Comparison of ENCODE assay signal across 11 cellular contexts in the genomic region with DNA sequence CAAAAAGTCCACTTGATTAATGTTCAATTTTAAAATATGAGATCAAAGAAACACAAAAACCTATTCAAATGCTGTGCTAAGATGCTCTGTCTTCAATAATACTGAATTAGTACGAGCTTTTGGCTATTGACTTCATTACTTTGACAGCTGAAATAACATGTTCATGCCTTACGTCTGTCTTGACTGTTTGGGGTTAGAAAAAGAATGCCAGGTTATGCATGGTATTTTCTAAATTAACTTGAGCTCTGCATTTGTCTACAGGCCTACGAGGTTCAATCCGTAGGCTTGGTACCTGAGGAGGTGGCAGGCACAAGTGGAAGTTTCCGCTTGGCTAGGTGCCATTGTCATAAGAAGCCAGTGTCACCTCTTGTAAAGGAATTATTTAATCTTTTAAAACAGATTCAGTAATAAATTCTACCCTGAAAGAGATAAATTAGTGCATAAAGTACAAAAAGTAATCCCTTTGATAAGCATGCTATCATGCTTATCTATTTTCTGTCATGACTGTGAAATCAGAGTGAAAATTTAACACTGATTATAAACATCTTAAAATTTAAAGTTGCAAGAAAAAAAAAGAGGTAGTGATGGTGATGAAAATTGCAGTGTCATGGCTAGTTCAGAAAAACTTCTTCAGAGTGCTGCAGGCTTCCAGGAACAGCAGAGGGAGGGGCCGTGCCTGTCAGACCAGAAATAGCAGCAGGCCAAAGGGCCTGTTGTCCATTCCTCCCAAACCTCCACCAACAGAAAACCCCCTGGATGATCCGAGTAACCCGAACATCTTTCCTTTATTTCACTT.
DNase-seq lines count a peak whose midpoint lies in the region; ATAC-seq, FAIRE-seq and TF ChIP-seq lines count a peak whose summit lies in the region.
"Had no signal": no experiment of that assay in that cellular context is flagged by ENCODE, and none has a peak within 500 bp of the region (broad histone marks: within the 10 kb centered on the region; RNA-seq: fewer than 3 reads in every experiment).

No MANE protein-coding gene starts in this region.

- H3K4me2 ChIP-seq in IMR-90 (ENCODE audit: low read depth, low read length), result no peak overlapping the region

- H3K4me3 ChIP-seq in IMR-90 (ENCODE audit: insufficient read depth, low read depth, low read length) (no peak overlapping the region), bronchial epithelial cell (ENCODE audit: low read depth, low read length) (no peak overlapping the region), stomach smooth muscle (ENCODE audit: low read length in 2 of 2) (no peak overlapping the region)

- H3K27me3 ChIP-seq in IMR-90 (ENCODE audit: control insufficient read depth, insufficient read depth, low read length), result no peaks in the 10 kb centered on the region
- H3K27me3 ChIP-seq in bronchial epithelial cell (ENCODE audit: control insufficient read depth, insufficient read depth, low read length), result no peaks in the 10 kb centered on the region
- no peaks in the 10 kb centered on the region for H3K27me3 ChIP-seq in stomach smooth muscle (ENCODE audit: control insufficient read depth in 1 of 2, insufficient read depth in 2 of 2, low read length in 2 of 2)

- no peak overlapping the region for H4K91ac ChIP-seq in IMR-90 (ENCODE audit: insufficient read depth, low read depth, low read length)

- no peaks in the 10 kb centered on the region for H3K4me1 ChIP-seq in IMR-90 (ENCODE audit: control insufficient read depth, insufficient read depth, low read length)
- H3K4me1 ChIP-seq in stomach smooth muscle (ENCODE audit: control insufficient read depth, insufficient read depth, low read length), result peaks cover 13% of the 10 kb centered on the region

- CTCF ChIA-PET in IMR-90 (lab: Yijun Ruan, JAX), result no interaction called here

- no peak for ATAC-seq in IMR-90 (ENCODE audit: low read depth)
- peak; percentile 31 for ATAC-seq in left lobe of liver
- no peak for ATAC-seq in GM21423 (IDR thresholded peaks at IDR 0.05; ENCODE audit: unreplicated experiment)

- in situ Hi-C loops in IMR-90 (cut with MboI; ENCODE audit: low sequenced_read_pairs) (no loop called here), ACHN (cut with HindIII; ENCODE audit: low pct_ligation_motif_present, low pct_unique_long_range_greater_than_20kb, low sequenced_read_pairs) (no loop called here)

- intact Hi-C loops in IMR-90 (cut with micrococcal nuclease), result loop anchor here (10.0 kb wide), 1 partner anchor 71 kb away; no protein-coding TSS in a partner anchor

- no peak overlapping the region for H3K4ac ChIP-seq in IMR-90 (ENCODE audit: low read depth, low read length)

- H3K56ac ChIP-seq in IMR-90 (ENCODE audit: extremely low read depth, insufficient read depth, low read length), result no peak overlapping the region

- H2BK15ac ChIP-seq in IMR-90 (ENCODE audit: low read depth, low read length), result no peak overlapping the region

- TF ChIP-seq POLR2A in IMR-90 (IDR thresholded peaks at IDR 0.05; ENCODE audit: low read depth, low read length), result no peak

- no TSS peak for BruUV-seq in IMR-90 (replicated peaks; lab: Mats Ljungman, UMichigan)

- H2BK120ac ChIP-seq in IMR-90 (ENCODE audit: low read depth, low read length), result no peak overlapping the region

- no peak overlapping the region for H4K5ac ChIP-seq in IMR-90 (ENCODE audit: low read depth, low read length)

- H2AFZ ChIP-seq in IMR-90 (replicated peaks; ENCODE audit: low read length, poor library complexity), result no peak overlapping the region

- H3K9me3 ChIP-seq in IMR-90 (ENCODE audit: control insufficient read depth, insufficient read depth, low read length) (peaks cover 4% of the 10 kb centered on the region), stomach smooth muscle (ENCODE audit: control insufficient read depth in 2 of 2, low read length in 2 of 2) (no peaks in the 10 kb centered on the region)

- no peak overlapping the region for H2AK5ac ChIP-seq in IMR-90 (ENCODE audit: low read depth, low read length)

- H2AK9ac ChIP-seq in IMR-90 (replicated peaks; ENCODE audit: low read depth, low read length, poor library complexity), result no peak overlapping the region

- no peaks in the 10 kb centered on the region for H3K9me1 ChIP-seq in IMR-90 (ENCODE audit: insufficient read depth, low read length)

- no peak for TF ChIP-seq CTCF in IMR-90 (conservative IDR thresholded peaks at IDR 0.05; ENCODE audit: low read depth, low read length)
- no peak for TF ChIP-seq CTCF in bronchial epithelial cell (IDR thresholded peaks at IDR 0.05; ENCODE audit: insufficient read depth, low read length, severe bottlenecking)

- no peak for TF ChIP-seq RAD21 in IMR-90 (IDR thresholded peaks at IDR 0.05; ENCODE audit: low read length)

- no peak overlapping the region for H2BK5ac ChIP-seq in IMR-90 (ENCODE audit: low read depth, low read length, poor library complexity, severe bottlenecking)

- no peak overlapping the region for H3K18ac ChIP-seq in IMR-90 (ENCODE audit: low read depth, low read length)

- no peaks in the 10 kb centered on the region for H3K79me1 ChIP-seq in IMR-90 (ENCODE audit: low read depth in 1 of 2, low read length in 2 of 2)

- H2BK20ac ChIP-seq in IMR-90 (ENCODE audit: low read depth, low read length), result no peak overlapping the region

- no CpG with 5 or more reads among the region's 8 CpGs for WGBS in IMR-90 (ENCODE audit: extremely low coverage in 2 of 2, insufficient read length in 1 of 2), 2 experiments

- POLR2A ChIA-PET in IMR-90 (lab: Charles Lee; ENCODE audit: unreplicated experiment), result no interaction called here

- no peaks in the 10 kb centered on the region for H4K20me1 ChIP-seq in IMR-90 (ENCODE audit: insufficient read depth, low read length)

- H3K9ac ChIP-seq in IMR-90 (ENCODE audit: low read depth, low read length) (no peak overlapping the region), stomach smooth muscle (ENCODE audit: low read length in 2 of 2) (peak overlapping the region in 1 of 2 donors; percentile 43)

- H3K14ac ChIP-seq in IMR-90 (replicated peaks; ENCODE audit: low read depth, low read length), result no peak overlapping the region

- H3K36me3 ChIP-seq in IMR-90 (ENCODE audit: control insufficient read depth, insufficient read depth, low read length) (no peaks in the 10 kb centered on the region), bronchial epithelial cell (ENCODE audit: control insufficient read depth, insufficient read depth, low read length) (no peaks in the 10 kb centered on the region), stomach smooth muscle (ENCODE audit: control insufficient read depth in 2 of 2, insufficient read depth in 2 of 2, low read length in 2 of 2) (no peaks in the 10 kb centered on the region)

- dilution Hi-C loops in IMR-90 (cut with HindIII; ENCODE audit: low sequenced_read_pairs, unreplicated experiment), result no loop called here

- no peak overlapping the region for H3K23ac ChIP-seq in IMR-90 (ENCODE audit: low read depth, low read length)

- H3K27ac ChIP-seq in IMR-90 (ENCODE audit: insufficient read depth, low read length), result no peak overlapping the region
- H3K27ac ChIP-seq in stomach smooth muscle (ENCODE audit: low read length), result peak overlapping the region; percentile 53

- FAIRE-seq in bronchial epithelial cell (lab: Jason Lieb, UNC), result no peak
- FAIRE-seq: endometrium had no signal

- H4K8ac ChIP-seq in IMR-90 (ENCODE audit: low read depth in 2 of 2, low read length in 2 of 2), result no peak overlapping the region

- DNase-seq in IMR-90 (no peak), bronchial epithelial cell (ENCODE audit: low read depth) (peak; percentile 4), left lobe of liver (ENCODE audit: low spot score) (no peak), germinal center (ENCODE audit: low spot score) (no peak), ACHN (no peak), 8988T (no peak)
- DNase-seq: naive B cell, NCI-H1417 had no signal

TF ChIP-seq in IMR-90, 13 proteins besides CTCF, POLR2A, EP300 and RAD21:
- peak; percentile 59; the same call in 1 of the 2 replicates for TF ChIP-seq NFE2L2 (IDR thresholded peaks at IDR 0.05; ENCODE audit: low read depth, low read length)
- TF ChIP-seq, protein P1, sequence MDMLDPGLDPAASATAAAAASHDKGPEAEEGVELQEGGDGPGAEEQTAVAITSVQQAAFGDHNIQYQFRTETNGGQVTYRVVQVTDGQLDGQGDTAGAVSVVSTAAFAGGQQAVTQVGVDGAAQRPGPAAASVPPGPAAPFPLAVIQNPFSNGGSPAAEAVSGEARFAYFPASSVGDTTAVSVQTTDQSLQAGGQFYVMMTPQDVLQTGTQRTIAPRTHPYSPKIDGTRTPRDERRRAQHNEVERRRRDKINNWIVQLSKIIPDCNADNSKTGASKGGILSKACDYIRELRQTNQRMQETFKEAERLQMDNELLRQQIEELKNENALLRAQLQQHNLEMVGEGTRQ (IDR thresholded peaks at IDR 0.05; ENCODE audit: low read depth, low read length), result no peak
